19 cellular contexts compared by ENCODE assay signal in genomic region chr5:10662083-10662482, GRCh38.
A peak's percentile ranks its signal among the peaks of the same experiment; 100 is the strongest.
DNase-seq lines count a peak whose midpoint lies in the region; ATAC-seq and TF ChIP-seq lines count a peak whose summit lies in the region.
"Had no signal": no experiment of that assay in that cellular context is flagged by ENCODE, and none has a peak within 500 bp of the region (broad histone marks: within the 10 kb centered on the region; RNA-seq: fewer than 3 reads in every experiment).

No MANE protein-coding gene starts in this region.

- H3K9me3 ChIP-seq in colonic mucosa (no peaks in the 10 kb centered on the region), MG63 (no peaks in the 10 kb centered on the region)
- H3K9me3 ChIP-seq: A549 had no signal

- no peak for ATAC-seq in natural killer cell treated with Interleukin-12 subunit alpha and Interleukin-12 subunit beta and Interleukin-15 and Interleukin-18, amount 100 ng/mL, for 72 hours
- no peak for ATAC-seq in natural killer cell
- no peak for ATAC-seq in stimulated activated effector memory CD8-positive, alpha-beta T cell treated with anti-CD3 and anti-CD28 coated beads, Interleukin-12 subunit alpha, Interleukin-12 subunit beta, amount 100 ng/mL, for 72 hours
- no peak for ATAC-seq in HG02798 (IDR thresholded peaks at IDR 0.05; ENCODE audit: poor library complexity, unreplicated experiment)

- peak; percentile 38 for DNase-seq in natural killer cell treated with Interleukin-12 subunit alpha and Interleukin-12 subunit beta and Interleukin-15 and Interleukin-18, amount 100 ng/mL, for 72 hours (ENCODE audit: low spot score)
- DNase-seq in natural killer cell (no peak), mesenteric fat pad (ENCODE audit: low spot score) (peak; percentile 57), colonic mucosa (no peak), MG63 (no peak)
- DNase-seq in stimulated activated effector memory CD8-positive, alpha-beta T cell treated with anti-CD3 and anti-CD28 coated beads, Interleukin-12 subunit alpha, Interleukin-12 subunit beta, amount 100 ng/mL, for 72 hours (ENCODE audit: low spot score in 2 of 2) = no peak
- DNase-seq: 8988T; ACHN; C1 segment of cervical spinal cord; Calu3; CD4-positive, alpha-beta memory T cell; COR-L47; DMS53; DMS79 treated with DMSO at 0.1 percent for 48 hours; GF-D8; GOT3; HCEC 1CT had no signal

- intact Hi-C loops in natural killer cell (cut with micrococcal nuclease) (no loop called here), colonic mucosa (cut with DNase I) (no loop called here)

- no peaks in the 10 kb centered on the region for H3K36me3 ChIP-seq in colonic mucosa
- H3K36me3 ChIP-seq in MG63 = peaks cover 8% of the 10 kb centered on the region; the same call in 1 of the 2 replicates

- H3K27me3 Mint-ChIP-seq in natural killer cell treated with Interleukin-12 subunit alpha and Interleukin-12 subunit beta and Interleukin-15 and Interleukin-18, amount 100 ng/mL, for 72 hours = no peaks in the 10 kb centered on the region
- H3K27me3 Mint-ChIP-seq in natural killer cell (ENCODE audit: low read depth in 2 of 2) = no peaks in the 10 kb centered on the region

- H3K9ac ChIP-seq in colonic mucosa (ENCODE audit: low read depth in 2 of 2, low read length in 2 of 2) = no peak overlapping the region

- no peak overlapping the region for H3K27ac Mint-ChIP-seq in natural killer cell treated with Interleukin-12 subunit alpha and Interleukin-12 subunit beta and Interleukin-15 and Interleukin-18, amount 100 ng/mL, for 72 hours
- H3K27ac Mint-ChIP-seq in natural killer cell = no peak overlapping the region
- H3K27ac Mint-ChIP-seq in stimulated activated effector memory CD8-positive, alpha-beta T cell treated with anti-CD3 and anti-CD28 coated beads, Interleukin-12 subunit alpha, Interleukin-12 subunit beta, amount 100 ng/mL, for 72 hours = peak overlapping the region; percentile 9
- H3K27ac Mint-ChIP-seq: CD4-positive, alpha-beta memory T cell had no signal

- H3K4me3 ChIP-seq in colonic mucosa = no peak overlapping the region
- H3K4me3 ChIP-seq in MG63 = no peak overlapping the region
- H3K4me3 ChIP-seq: A549 had no signal

- TF ChIP-seq CTCF in natural killer cell (IDR thresholded peaks at IDR 0.05) (no peak), colonic mucosa (IDR thresholded peaks at IDR 0.05) (no peak)

- H3K4me1 Mint-ChIP-seq in natural killer cell treated with Interleukin-12 subunit alpha and Interleukin-12 subunit beta and Interleukin-15 and Interleukin-18, amount 100 ng/mL, for 72 hours (ENCODE audit: low read depth in 2 of 2) = no peaks in the 10 kb centered on the region
- no peaks in the 10 kb centered on the region for H3K4me1 Mint-ChIP-seq in natural killer cell
- H3K4me1 Mint-ChIP-seq in stimulated activated effector memory CD8-positive, alpha-beta T cell treated with anti-CD3 and anti-CD28 coated beads, Interleukin-12 subunit alpha, Interleukin-12 subunit beta, amount 100 ng/mL, for 72 hours = no peaks in the 10 kb centered on the region
- H3K4me1 Mint-ChIP-seq: CD4-positive, alpha-beta memory T cell had no signal

- H3K27me3 ChIP-seq in colonic mucosa (no peaks in the 10 kb centered on the region), MG63 (no peaks in the 10 kb centered on the region)

- no peaks in the 10 kb centered on the region for H3K9me3 Mint-ChIP-seq in natural killer cell treated with Interleukin-12 subunit alpha and Interleukin-12 subunit beta and Interleukin-15 and Interleukin-18, amount 100 ng/mL, for 72 hours
- no peaks in the 10 kb centered on the region for H3K9me3 Mint-ChIP-seq in natural killer cell
- no peaks in the 10 kb centered on the region for H3K9me3 Mint-ChIP-seq in stimulated activated effector memory CD8-positive, alpha-beta T cell treated with anti-CD3 and anti-CD28 coated beads, Interleukin-12 subunit alpha, Interleukin-12 subunit beta, amount 100 ng/mL, for 72 hours

- H3K27ac ChIP-seq in colonic mucosa = no peak overlapping the region
- H3K27ac ChIP-seq: A549 had no signal

- no peaks in the 10 kb centered on the region for H3K4me1 ChIP-seq in colonic mucosa

- no peaks in the 10 kb centered on the region for H3K36me3 Mint-ChIP-seq in natural killer cell treated with Interleukin-12 subunit alpha and Interleukin-12 subunit beta and Interleukin-15 and Interleukin-18, amount 100 ng/mL, for 72 hours
- H3K36me3 Mint-ChIP-seq in natural killer cell = no peaks in the 10 kb centered on the region
- no peaks in the 10 kb centered on the region for H3K36me3 Mint-ChIP-seq in stimulated activated effector memory CD8-positive, alpha-beta T cell treated with anti-CD3 and anti-CD28 coated beads, Interleukin-12 subunit alpha, Interleukin-12 subunit beta, amount 100 ng/mL, for 72 hours
- H3K36me3 Mint-ChIP-seq: CD4-positive, alpha-beta memory T cell had no signal

- no peak overlapping the region for H3K4me3 Mint-ChIP-seq in natural killer cell treated with Interleukin-12 subunit alpha and Interleukin-12 subunit beta and Interleukin-15 and Interleukin-18, amount 100 ng/mL, for 72 hours
- no peak overlapping the region for H3K4me3 Mint-ChIP-seq in natural killer cell
- no peak overlapping the region for H3K4me3 Mint-ChIP-seq in stimulated activated effector memory CD8-positive, alpha-beta T cell treated with anti-CD3 and anti-CD28 coated beads, Interleukin-12 subunit alpha, Interleukin-12 subunit beta, amount 100 ng/mL, for 72 hours
- H3K4me3 Mint-ChIP-seq: CD4-positive, alpha-beta memory T cell had no signal

Comparison
In these comparisons a context has a peak if more than half of its experiments do, and no peak if none do; other contexts are left out.
1. DNase-seq: peak in natural killer cell treated with Interleukin-12 subunit alpha and Interleukin-12 subunit beta and Interleukin-15 and Interleukin-18, amount 100 ng/mL, for 72 hours (single experiment) and mesenteric fat pad (single experiment); none in natural killer cell (single experiment), stimulated activated effector memory CD8-positive, alpha-beta T cell treated with anti-CD3 and anti-CD28 coated beads, Interleukin-12 subunit alpha, Interleukin-12 subunit beta, amount 100 ng/mL, for 72 hours (0 of 2), colonic mucosa (single experiment) and MG63 (single experiment).